In genomic region chr14:88667555-88668273, GRCh38 we compare ENCODE assay signal across 8 cellular contexts.
DNase-seq lines count a peak whose midpoint lies in the region; ATAC-seq and TF ChIP-seq lines count a peak whose summit lies in the region.
"Had no signal": no experiment of that assay in that cellular context is flagged by ENCODE, and none has a peak within 500 bp of the region (broad histone marks: within the 10 kb centered on the region; RNA-seq: fewer than 3 reads in every experiment).

No MANE protein-coding gene starts in this region.

- H3K9me3 Mint-ChIP-seq in activated naive CD4-positive, alpha-beta T cell treated with anti-CD3 and anti-CD28 coated beads, Interleukin-2, amount 50 U/mL, for 72 hours: peaks cover 12 to 13% of the 10 kb centered on the region in 2 donors

- TF ChIP-seq CTCF in GM12874 (IDR thresholded peaks at IDR 0.05; ENCODE audit: insufficient read depth, low read depth, low read length) (peak; percentile 86), HFF-Myc (IDR thresholded peaks at IDR 0.05; ENCODE audit: low read depth, low read length, missing control alignments) (peak; percentile 95)

- H3K4me3 ChIP-seq in HFF-Myc (replicated peaks; ENCODE audit: low read depth, low read length) (no peak overlapping the region), MG63 (no peak overlapping the region)
- H3K4me3 ChIP-seq: skin epidermis had no signal

- intact Hi-C loops in head of caudate nucleus (cut with DNase I): no loop called here

- H3K27ac Mint-ChIP-seq in activated naive CD4-positive, alpha-beta T cell treated with anti-CD3 and anti-CD28 coated beads, Interleukin-2, amount 50 U/mL, for 72 hours: no peak overlapping the region

- H3K9me3 ChIP-seq in MG63: no peaks in the 10 kb centered on the region

- DNase-seq in HFF-Myc (ENCODE audit: extremely low read depth, low read depth) (peak; percentile 65), MG63 (peak; percentile 12), RPMI8226 (peak; percentile 60), head of caudate nucleus (peak; percentile 8 to 84 (median 62)), pulmonary artery endothelial cell (ENCODE audit: low read depth, low spot score) (peak; percentile 32)
- peak in 1 of 2 donors; percentile 60 for DNase-seq in activated naive CD4-positive, alpha-beta T cell treated with anti-CD3 and anti-CD28 coated beads, Interleukin-2, amount 50 U/mL, for 72 hours (ENCODE audit: low spot score in 2 of 2)

- H3K36me3 ChIP-seq in MG63: no peaks in the 10 kb centered on the region

- H3K36me3 Mint-ChIP-seq in activated naive CD4-positive, alpha-beta T cell treated with anti-CD3 and anti-CD28 coated beads, Interleukin-2, amount 50 U/mL, for 72 hours: peaks cover 15 to 16% of the 10 kb centered on the region in 2 donors

- peak; percentile 63 to 72 for ATAC-seq in activated naive CD4-positive, alpha-beta T cell treated with anti-CD3 and anti-CD28 coated beads, Interleukin-2, amount 50 U/mL, for 72 hours

- H3K27me3 ChIP-seq in MG63: no peaks in the 10 kb centered on the region
